In genomic region chr2:45368792-45369191, GRCh38 we compare ENCODE assay signal across 31 cellular contexts.
"Had no signal": no experiment of that assay in that cellular context is flagged by ENCODE, and none has a peak within 500 bp of the region (broad histone marks: within the 10 kb centered on the region; RNA-seq: fewer than 3 reads in every experiment).

No MANE protein-coding gene starts in this region.

- DNase-seq: activated CD4-positive, alpha-beta memory T cell treated with anti-CD3 and anti-CD28 coated beads for 36 hours; activated CD4-positive, alpha-beta T cell treated with anti-CD3 and anti-CD28 coated beads for 36 hours; activated CD4-positive, CD25-positive, alpha-beta regulatory T cell; activated CD4-positive, CD25-positive, alpha-beta regulatory T cell treated with anti-CD3 and anti-CD28 coated beads, Interleukin-2, amount 50 U/mL, for 72 hours; activated CD8-positive, alpha-beta memory T cell treated with anti-CD3 and anti-CD28 coated beads, Interleukin-2, amount 10 ng/mL, durations not matched to agents 7 days and 5 days; activated CD8-positive, alpha-beta memory T cell treated with anti-CD3 and anti-CD28 coated beads, Interleukin-2, amount 50 U/mL, for 4 hours; activated CD8-positive, alpha-beta T cell treated with anti-CD3 and anti-CD28 coated beads, Interleukin-2, amount 10 ng/mL, durations not matched to agents 7 days and 5 days; activated gamma-delta T cell; activated naive CD4-positive, alpha-beta T cell; activated naive CD4-positive, alpha-beta T cell treated with anti-CD3 and anti-CD28 coated beads, Interleukin-2, amount 10 ng/mL, durations not matched to agents 7 days and 5 days; activated naive CD8-positive, alpha-beta T cell treated with anti-CD3 and anti-CD28 coated beads, Interleukin-2, amount 10 ng/mL, durations not matched to agents 7 days and 5 days; activated T-cell treated with anti-CD3 and anti-CD28 coated beads, Interleukin-2, amount 50 U/mL, for 1 hour; activated T-cell treated with anti-CD3 and anti-CD28 coated beads, Interleukin-2, amount 50 U/mL, for 48 hours; brain microvascular endothelial cell; cortex of kidney; dermis blood vessel endothelial cell; effector CD4-positive, alpha-beta T cell; effector memory CD8-positive, alpha-beta T cell; erythroblast; foreskin keratinocyte; gastrocnemius medialis; glutamatergic neuron; heart left ventricle; T-helper 17 cell; T1000 had no signal

- H3K27me3 Mint-ChIP-seq: activated CD4-positive, alpha-beta T cell treated with anti-CD3 and anti-CD28 coated beads for 36 hours had no signal

- H3K4me3 Mint-ChIP-seq: activated CD4-positive, alpha-beta memory T cell treated with anti-CD3 and anti-CD28 coated beads for 36 hours; activated CD4-positive, alpha-beta T cell treated with anti-CD3 and anti-CD28 coated beads for 36 hours; activated CD4-positive, alpha-beta T cell treated with anti-CD3 and anti-CD28 coated beads, Interleukin-2, amount 10 ng/mL, durations not matched to agents 24 days and 14 days; activated CD8-positive, alpha-beta memory T cell treated with anti-CD3 and anti-CD28 coated beads, Interleukin-2, amount 10 ng/mL, durations not matched to agents 7 days and 5 days; activated CD8-positive, alpha-beta T cell treated with anti-CD3 and anti-CD28 coated beads, Interleukin-2, amount 10 ng/mL, durations not matched to agents 7 days and 5 days; activated naive CD4-positive, alpha-beta T cell treated with anti-CD3 and anti-CD28 coated beads, Interleukin-2, amount 10 ng/mL, durations not matched to agents 7 days and 5 days; activated naive CD8-positive, alpha-beta T cell treated with anti-CD3 and anti-CD28 coated beads, Interleukin-2, amount 10 ng/mL, durations not matched to agents 7 days and 5 days; central memory CD8-positive, alpha-beta T cell; effector memory CD8-positive, alpha-beta T cell; T-helper 17 cell; T-helper 2 cell treated with Interferon-gamma antibody and Interleukin-4, amounts not matched to agents 5 μg/mL and 100 μg/mL, for 36 hours had no signal

- H3K4me1 Mint-ChIP-seq: activated CD4-positive, alpha-beta T cell treated with anti-CD3 and anti-CD28 coated beads for 36 hours; activated CD4-positive, alpha-beta T cell treated with anti-CD3 and anti-CD28 coated beads, Interleukin-2, amount 10 ng/mL, durations not matched to agents 24 days and 14 days; activated CD8-positive, alpha-beta memory T cell treated with anti-CD3 and anti-CD28 coated beads, Interleukin-2, amount 10 ng/mL, durations not matched to agents 7 days and 5 days; activated naive CD4-positive, alpha-beta T cell treated with anti-CD3 and anti-CD28 coated beads, Interleukin-2, amount 10 ng/mL, durations not matched to agents 7 days and 5 days; activated naive CD8-positive, alpha-beta T cell treated with anti-CD3 and anti-CD28 coated beads, Interleukin-2, amount 10 ng/mL, durations not matched to agents 7 days and 5 days; central memory CD8-positive, alpha-beta T cell had no signal

- H3K36me3 Mint-ChIP-seq: activated CD4-positive, alpha-beta memory T cell treated with anti-CD3 and anti-CD28 coated beads for 36 hours; activated CD8-positive, alpha-beta memory T cell treated with anti-CD3 and anti-CD28 coated beads, Interleukin-2, amount 10 ng/mL, durations not matched to agents 7 days and 5 days; activated naive CD4-positive, alpha-beta T cell treated with anti-CD3 and anti-CD28 coated beads, Interleukin-2, amount 10 ng/mL, durations not matched to agents 7 days and 5 days; activated naive CD4-positive, alpha-beta T cell treated with anti-CD3 and anti-CD28 coated beads, Interleukin-2, amount 50 U/mL, for 72 hours; activated naive CD8-positive, alpha-beta T cell treated with anti-CD3 and anti-CD28 coated beads, Interleukin-2, amount 10 ng/mL, durations not matched to agents 7 days and 5 days had no signal

- H3K4me1 ChIP-seq: ascending aorta, foreskin keratinocyte, gastrocnemius medialis, heart left ventricle had no signal

- H3K27ac Mint-ChIP-seq: activated CD4-positive, alpha-beta memory T cell treated with anti-CD3 and anti-CD28 coated beads for 36 hours; activated CD4-positive, alpha-beta T cell treated with anti-CD3 and anti-CD28 coated beads for 36 hours; activated CD4-positive, alpha-beta T cell treated with anti-CD3 and anti-CD28 coated beads, Interleukin-2, amount 10 ng/mL, durations not matched to agents 24 days and 14 days; activated CD8-positive, alpha-beta memory T cell treated with anti-CD3 and anti-CD28 coated beads, Interleukin-2, amount 10 ng/mL, durations not matched to agents 7 days and 5 days; activated CD8-positive, alpha-beta T cell treated with anti-CD3 and anti-CD28 coated beads, Interleukin-2, amount 10 ng/mL, durations not matched to agents 7 days and 5 days; activated naive CD4-positive, alpha-beta T cell treated with anti-CD3 and anti-CD28 coated beads, Interleukin-2, amount 10 ng/mL, durations not matched to agents 7 days and 5 days; activated naive CD4-positive, alpha-beta T cell treated with anti-CD3 and anti-CD28 coated beads, Interleukin-2, amount 50 U/mL, for 72 hours; activated naive CD8-positive, alpha-beta T cell treated with anti-CD3 and anti-CD28 coated beads, Interleukin-2, amount 10 ng/mL, durations not matched to agents 7 days and 5 days; effector memory CD8-positive, alpha-beta T cell; T-helper 17 cell; T-helper 2 cell treated with Interferon-gamma antibody and Interleukin-4, amounts not matched to agents 5 μg/mL and 100 μg/mL, for 36 hours had no signal

- H3K27ac ChIP-seq: ascending aorta, brain microvascular endothelial cell, esophagus muscularis mucosa, foreskin keratinocyte, gastrocnemius medialis, heart left ventricle had no signal

- ATAC-seq: activated CD4-positive, alpha-beta T cell treated with anti-CD3 and anti-CD28 coated beads for 36 hours; activated CD8-positive, alpha-beta memory T cell treated with anti-CD3 and anti-CD28 coated beads, Interleukin-2, amount 10 ng/mL, durations not matched to agents 7 days and 5 days; activated CD8-positive, alpha-beta T cell treated with anti-CD3 and anti-CD28 coated beads, Interleukin-2, amount 10 ng/mL, durations not matched to agents 7 days and 5 days; activated naive CD4-positive, alpha-beta T cell treated with anti-CD3 and anti-CD28 coated beads, Interleukin-2, amount 50 U/mL, for 72 hours; effector memory CD8-positive, alpha-beta T cell; foreskin keratinocyte; gastrocnemius medialis; heart left ventricle; T-helper 17 cell had no signal

- H3K4me3 ChIP-seq: ascending aorta, esophagus muscularis mucosa, gastrocnemius medialis, heart left ventricle had no signal

- H3K9me3 Mint-ChIP-seq: activated CD4-positive, alpha-beta memory T cell treated with anti-CD3 and anti-CD28 coated beads for 36 hours; activated CD4-positive, alpha-beta T cell treated with anti-CD3 and anti-CD28 coated beads, Interleukin-2, amount 10 ng/mL, durations not matched to agents 24 days and 14 days; activated naive CD4-positive, alpha-beta T cell treated with anti-CD3 and anti-CD28 coated beads, Interleukin-2, amount 10 ng/mL, durations not matched to agents 7 days and 5 days; activated naive CD4-positive, alpha-beta T cell treated with anti-CD3 and anti-CD28 coated beads, Interleukin-2, amount 50 U/mL, for 72 hours; activated naive CD8-positive, alpha-beta T cell treated with anti-CD3 and anti-CD28 coated beads, Interleukin-2, amount 10 ng/mL, durations not matched to agents 7 days and 5 days; central memory CD8-positive, alpha-beta T cell; effector memory CD8-positive, alpha-beta T cell; T-helper 2 cell treated with Interferon-gamma antibody and Interleukin-4, amounts not matched to agents 5 μg/mL and 100 μg/mL, for 36 hours had no signal

- H3K9me3 ChIP-seq: ascending aorta, esophagus muscularis mucosa, gastrocnemius medialis, heart left ventricle had no signal

- H3K36me3 ChIP-seq: ascending aorta, brain microvascular endothelial cell, esophagus muscularis mucosa, gastrocnemius medialis, heart left ventricle had no signal

- H3K27me3 ChIP-seq: ascending aorta, brain microvascular endothelial cell, esophagus muscularis mucosa, gastrocnemius medialis, heart left ventricle had no signal
